ENCODE assay signal across 9 cellular contexts in genomic region chr2:134988994-134989605, GRCh38. TPM values are rescaled to one million over a fixed set of nuclear protein-coding genes. Genes with fewer than 3 reads are reported as not detected.
DNase-seq lines count a peak whose midpoint lies in the region; ATAC-seq, FAIRE-seq and TF ChIP-seq lines count a peak whose summit lies in the region.
"Had no signal": no experiment of that assay in that cellular context is flagged by ENCODE, and none has a peak within 500 bp of the region (broad histone marks: within the 10 kb centered on the region; RNA-seq: fewer than 3 reads in every experiment).

No MANE protein-coding gene starts in this region.

- peak; percentile 88 for FAIRE-seq in endometrium (lab: Jason Lieb, UNC)
- FAIRE-seq in GM12891 (lab: Jason Lieb, UNC), result no peak

- no peaks in the 10 kb centered on the region for H3K4me1 ChIP-seq in A673 (ENCODE audit: insufficient read depth, low read length, poor library complexity, severe bottlenecking)

- H3K4me3 Mint-ChIP-seq in osteocyte (ENCODE audit: unreplicated experiment), result no peak overlapping the region

- no peaks in the 10 kb centered on the region for H3K36me3 Mint-ChIP-seq in osteocyte (ENCODE audit: unreplicated experiment)
- H3K36me3 Mint-ChIP-seq: activated naive CD4-positive, alpha-beta T cell treated with anti-CD3 and anti-CD28 coated beads, Interleukin-2, amount 50 U/mL, for 72 hours had no signal

- H3K9me3 Mint-ChIP-seq in osteocyte (ENCODE audit: unreplicated experiment), result no peaks in the 10 kb centered on the region

- CTCF ChIA-PET in A673 (lab: Charles Lee), result interaction anchor here (0.5 to 2.2 kb wide), 7 partner anchors 14 to 1396 kb away, joined by 3 to 14 read pairs (median 6); no protein-coding TSS in a partner anchor

- POLR2A ChIA-PET in A673 (lab: Charles Lee; ENCODE audit: low non-redundant PET), result interaction anchor here (0.6 kb wide), 1 partner anchor 63 kb away, joined by 10 read pairs; no protein-coding TSS in a partner anchor

- peak; percentile 49 for DNase-seq in A673 (ENCODE audit: low spot score)
- peak; percentile 69 for DNase-seq in NCI-H82 (lab: John Stamatoyannopoulos, UW)
- no peak for DNase-seq in osteocyte (ENCODE audit: extremely low spot score, unreplicated experiment)
- no peak for DNase-seq in GM12891 (ENCODE audit: insufficient read length, low spot score)
- no peak for DNase-seq in caudate nucleus (lab: John Stamatoyannopoulos, UW)

- intact Hi-C loops in A673 (cut with micrococcal nuclease; ENCODE audit: unreplicated experiment), result loop anchor here (5.0 kb wide), 2 partner anchors 808 to 1388 kb away; no protein-coding TSS in a partner anchor

- BruUV-seq in A673 (replicated peaks; lab: Mats Ljungman, UMichigan), result no TSS peak

- no peak overlapping the region for H3K4me3 ChIP-seq in A673 (ENCODE audit: low read depth, low read length, poor library complexity, severe bottlenecking)

- no peaks in the 10 kb centered on the region for H3K4me1 Mint-ChIP-seq in osteocyte (ENCODE audit: unreplicated experiment)

- H3K9me3 ChIP-seq in A673 (ENCODE audit: low read depth, low read length, poor library complexity, severe bottlenecking), result no peaks in the 10 kb centered on the region

- H3K27ac ChIP-seq in A673 (ENCODE audit: low read depth, low read length, poor library complexity, severe bottlenecking) (no peak overlapping the region), caudate nucleus (ENCODE audit: low read depth, low read length) (no peak overlapping the region)

- peaks cover 17% of the 10 kb centered on the region for H3K27me3 ChIP-seq in A673 (replicated peaks; ENCODE audit: insufficient read depth, low read depth, low read length, poor library complexity)

- no peaks in the 10 kb centered on the region for H3K36me3 ChIP-seq in A673 (ENCODE audit: insufficient read depth, low read length, poor library complexity, severe bottlenecking)

- TF ChIP-seq POLR2A in GM12891 (IDR thresholded peaks at IDR 0.05; ENCODE audit: low read depth, low read length), result no peak

- peaks cover 46% of the 10 kb centered on the region for H3K27me3 Mint-ChIP-seq in osteocyte (ENCODE audit: unreplicated experiment)

- H3K27ac Mint-ChIP-seq in osteocyte (ENCODE audit: unreplicated experiment), result no peak overlapping the region
- H3K27ac Mint-ChIP-seq: activated naive CD4-positive, alpha-beta T cell treated with anti-CD3 and anti-CD28 coated beads, Interleukin-2, amount 50 U/mL, for 72 hours had no signal

- peak; percentile 40 for ATAC-seq in GM18868 (IDR thresholded peaks at IDR 0.05; ENCODE audit: unreplicated experiment)
- no peak for ATAC-seq in HG03280 (IDR thresholded peaks at IDR 0.05; ENCODE audit: unreplicated experiment)

- TF ChIP-seq CTCF in A673 (conservative IDR thresholded peaks at IDR 0.05; ENCODE audit: low read depth, low read length) (peak; percentile 61), osteocyte (IDR thresholded peaks at IDR 0.05) (peak; percentile 61)

TF ChIP-seq in GM12891, 5 proteins besides CTCF, POLR2A, EP300 and RAD21:
- TF ChIP-seq POLR2AphosphoS5 (IDR thresholded peaks at IDR 0.05; ENCODE audit: low read depth, low read length) (no peak), SPI1 (IDR thresholded peaks at IDR 0.05; ENCODE audit: low read depth, low read length) (no peak), POU2F2 (IDR thresholded peaks at IDR 0.05; ENCODE audit: low read depth, low read length) (no peak), PAX5 (IDR thresholded peaks at IDR 0.05; ENCODE audit: insufficient read depth, low read length, severe bottlenecking) (no peak), TAF1 (IDR thresholded peaks at IDR 0.05; ENCODE audit: low read depth, low read length) (no peak)

RNA-seq across cellular contexts. Expression of gene MAP3K19, which starts 58.1 kb away (rescaled TPM):
- total RNA-seq in A673 (2021) (not detected in 2 replicates), osteocyte (not detected in 2 replicates)
- polyA plus RNA-seq in GM12891 (2012; ENCODE audit: low read depth, missing spikeins), result not detected

Comparison
In these comparisons a context has a peak if more than half of its experiments do, and no peak if none do; other contexts are left out.
1. DNase-seq: peak in A673 (single experiment) and NCI-H82 (single experiment); none in osteocyte (single experiment), GM12891 (single experiment) and caudate nucleus (0 of 61).